ENCODE assay signal across 8 cellular contexts in the genomic region with DNA sequence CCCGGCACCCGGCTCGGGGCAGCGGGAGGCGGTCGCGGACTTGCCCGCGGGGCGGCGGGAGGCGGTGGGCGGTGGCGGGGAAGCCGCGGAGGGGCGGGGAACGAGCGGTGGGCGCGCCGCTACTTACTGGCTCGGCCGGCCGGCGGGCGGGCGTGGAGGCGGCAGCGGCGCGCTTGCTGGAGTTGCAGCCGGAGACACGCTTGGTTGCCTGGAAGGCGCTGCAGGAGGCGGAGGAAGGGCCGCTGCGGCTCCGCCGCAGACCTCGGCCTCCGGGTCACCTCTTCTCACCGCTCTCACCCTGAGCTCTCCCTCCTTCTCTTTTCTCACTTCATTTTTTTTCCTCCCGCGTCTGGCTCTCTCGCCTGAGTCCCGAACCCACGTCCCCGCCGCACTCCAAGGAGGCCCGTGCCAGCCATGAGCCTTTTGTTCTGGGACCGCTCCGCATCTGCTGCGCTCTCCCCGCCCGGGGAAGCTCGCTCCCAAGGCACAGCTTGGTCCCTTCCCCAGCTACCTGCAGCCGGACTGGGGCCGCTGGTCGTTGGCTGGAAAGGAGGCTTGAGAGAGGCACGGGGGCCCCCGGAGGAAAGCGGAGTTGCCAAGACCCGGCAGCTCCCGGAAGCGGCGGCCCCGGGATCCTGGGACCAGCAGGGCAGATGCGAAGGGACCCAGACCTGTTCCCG. TPM values are rescaled to one million over a fixed set of nuclear protein-coding genes. Genes with fewer than 3 reads are reported as not detected.
DNase-seq lines count a peak whose midpoint lies in the region; ATAC-seq and TF ChIP-seq lines count a peak whose summit lies in the region.

No MANE protein-coding gene starts in this region.

- no peaks in the 10 kb centered on the region for H3K9me3 ChIP-seq in right cardiac atrium (ENCODE audit: control insufficient read depth, low read length)
- H3K9me3 ChIP-seq in gastroesophageal sphincter = peaks cover 0 to 6% (median 0%) of the 10 kb centered on the region in 3 donors

- H3K36me3 ChIP-seq in gastroesophageal sphincter = no peaks in the 10 kb centered on the region

- H3K4me3 Mint-ChIP-seq in activated CD4-positive, alpha-beta T cell treated with anti-CD3 and anti-CD28 coated beads, Interleukin-2, amount 10 ng/mL, durations not matched to agents 7 days and 5 days = peak overlapping the region; percentile 55
- peak overlapping the region; percentile 47 for H3K4me3 Mint-ChIP-seq in T-helper 2 cell treated with Interferon-gamma antibody and Interleukin-4, amounts not matched to agents 5 μg/mL and 100 μg/mL, for 36 hours
- peak overlapping the region; percentile 88 for H3K4me3 Mint-ChIP-seq in stimulated activated naive B cell treated with anti-CD40 and anti-IgM and Interleukin-4, amounts not matched to agents 10 μg/mL and 1 μg/mL and 100 μg/mL, for 72 hours

- ATAC-seq in GM21515 (IDR thresholded peaks at IDR 0.05; ENCODE audit: unreplicated experiment) (peak; percentile 95), HG03575 (IDR thresholded peaks at IDR 0.05; ENCODE audit: extremely low read depth, insufficient number of reproducible peaks, low FRiP score, unreplicated experiment) (peak; percentile 55), right cardiac atrium (no peak), gastroesophageal sphincter (no peak)
- ATAC-seq in stimulated activated naive B cell treated with anti-CD40 and anti-IgM and Interleukin-4, amounts not matched to agents 10 μg/mL and 1 μg/mL and 100 μg/mL, for 72 hours (replicated peaks) = peak; percentile 78 to 85

- intact Hi-C loops in right cardiac atrium (cut with DNase I) = no loop called here

- H3K27me3 Mint-ChIP-seq in activated CD4-positive, alpha-beta T cell treated with anti-CD3 and anti-CD28 coated beads, Interleukin-2, amount 10 ng/mL, durations not matched to agents 7 days and 5 days = peaks cover 49% of the 10 kb centered on the region
- H3K27me3 Mint-ChIP-seq in T-helper 2 cell treated with Interferon-gamma antibody and Interleukin-4, amounts not matched to agents 5 μg/mL and 100 μg/mL, for 36 hours (ENCODE audit: low read depth) = peaks cover 48% of the 10 kb centered on the region
- peaks cover 44 to 49% of the 10 kb centered on the region in 2 donors for H3K27me3 Mint-ChIP-seq in stimulated activated naive B cell treated with anti-CD40 and anti-IgM and Interleukin-4, amounts not matched to agents 10 μg/mL and 1 μg/mL and 100 μg/mL, for 72 hours

- CTCF ChIA-PET in activated CD4-positive, alpha-beta T cell treated with anti-CD3 and anti-CD28 coated beads, Interleukin-2, amount 10 ng/mL, durations not matched to agents 7 days and 5 days (lab: Charles Lee) = no interaction called here

- H3K36me3 Mint-ChIP-seq in activated CD4-positive, alpha-beta T cell treated with anti-CD3 and anti-CD28 coated beads, Interleukin-2, amount 10 ng/mL, durations not matched to agents 7 days and 5 days (ENCODE audit: low read depth) = no peaks in the 10 kb centered on the region
- H3K36me3 Mint-ChIP-seq in T-helper 2 cell treated with Interferon-gamma antibody and Interleukin-4, amounts not matched to agents 5 μg/mL and 100 μg/mL, for 36 hours (ENCODE audit: low read depth) = no peaks in the 10 kb centered on the region
- peaks cover 2 to 3% of the 10 kb centered on the region in 2 donors for H3K36me3 Mint-ChIP-seq in stimulated activated naive B cell treated with anti-CD40 and anti-IgM and Interleukin-4, amounts not matched to agents 10 μg/mL and 1 μg/mL and 100 μg/mL, for 72 hours

- H3K27ac ChIP-seq in right cardiac atrium (ENCODE audit: low read length) = no peak overlapping the region
- no peak overlapping the region for H3K27ac ChIP-seq in gastroesophageal sphincter

- H3K4me1 ChIP-seq in right cardiac atrium (ENCODE audit: control insufficient read depth, insufficient read depth, low read length) = no peaks in the 10 kb centered on the region
- peaks cover 0 to 26% (median 0%) of the 10 kb centered on the region in 3 donors for H3K4me1 ChIP-seq in gastroesophageal sphincter

- TF ChIP-seq EP300 in gastroesophageal sphincter (IDR thresholded peaks at IDR 0.05) = no peak

- POLR2A ChIA-PET in activated CD4-positive, alpha-beta T cell treated with anti-CD3 and anti-CD28 coated beads, Interleukin-2, amount 10 ng/mL, durations not matched to agents 7 days and 5 days (lab: Charles Lee) = no interaction called here

- TF ChIP-seq CTCF in gastroesophageal sphincter (IDR thresholded peaks at IDR 0.05) = no peak

- no peak for DNase-seq in activated CD4-positive, alpha-beta T cell treated with anti-CD3 and anti-CD28 coated beads, Interleukin-2, amount 10 ng/mL, durations not matched to agents 7 days and 5 days
- DNase-seq in activated CD4-positive, alpha-beta T cell treated with anti-CD3 and anti-CD28 coated beads for 4 hours = no peak
- DNase-seq in T-helper 2 cell treated with Interferon-gamma antibody and Interleukin-4, amounts not matched to agents 5 μg/mL and 100 μg/mL, for 36 hours (ENCODE audit: low spot score) = no peak
- peak in 1 of 3 donors; percentile 48 for DNase-seq in right cardiac atrium
- DNase-seq in stimulated activated naive B cell treated with anti-CD40 and anti-IgM and Interleukin-4, amounts not matched to agents 10 μg/mL and 1 μg/mL and 100 μg/mL, for 72 hours = peak; percentile 17

- WGBS in right cardiac atrium = under 1% methylated on average over 70 of the region's 70 CpGs
- WGBS in gastroesophageal sphincter (ENCODE audit: low coverage in 1 of 2), 2 donors = 0 to 6% methylated on average over 2 to 7 of the region's 70 CpGs

- H3K27me3 ChIP-seq in right cardiac atrium (ENCODE audit: control insufficient read depth, insufficient read depth) (no peaks in the 10 kb centered on the region), gastroesophageal sphincter (peaks cover 94% of the 10 kb centered on the region)

- TF ChIP-seq POLR2A in gastroesophageal sphincter (IDR thresholded peaks at IDR 0.05) = no peak

- no peak overlapping the region for H3K27ac Mint-ChIP-seq in activated CD4-positive, alpha-beta T cell treated with anti-CD3 and anti-CD28 coated beads, Interleukin-2, amount 10 ng/mL, durations not matched to agents 7 days and 5 days
- no peak overlapping the region for H3K27ac Mint-ChIP-seq in T-helper 2 cell treated with Interferon-gamma antibody and Interleukin-4, amounts not matched to agents 5 μg/mL and 100 μg/mL, for 36 hours
- H3K27ac Mint-ChIP-seq in stimulated activated naive B cell treated with anti-CD40 and anti-IgM and Interleukin-4, amounts not matched to agents 10 μg/mL and 1 μg/mL and 100 μg/mL, for 72 hours = no peak overlapping the region

- no peaks in the 10 kb centered on the region for H3K9me3 Mint-ChIP-seq in activated CD4-positive, alpha-beta T cell treated with anti-CD3 and anti-CD28 coated beads, Interleukin-2, amount 10 ng/mL, durations not matched to agents 7 days and 5 days
- H3K9me3 Mint-ChIP-seq in T-helper 2 cell treated with Interferon-gamma antibody and Interleukin-4, amounts not matched to agents 5 μg/mL and 100 μg/mL, for 36 hours = no peaks in the 10 kb centered on the region
- H3K9me3 Mint-ChIP-seq in stimulated activated naive B cell treated with anti-CD40 and anti-IgM and Interleukin-4, amounts not matched to agents 10 μg/mL and 1 μg/mL and 100 μg/mL, for 72 hours = no peaks in the 10 kb centered on the region

- peaks cover 6% of the 10 kb centered on the region for H3K4me1 Mint-ChIP-seq in activated CD4-positive, alpha-beta T cell treated with anti-CD3 and anti-CD28 coated beads, Interleukin-2, amount 10 ng/mL, durations not matched to agents 7 days and 5 days
- H3K4me1 Mint-ChIP-seq in T-helper 2 cell treated with Interferon-gamma antibody and Interleukin-4, amounts not matched to agents 5 μg/mL and 100 μg/mL, for 36 hours (ENCODE audit: low read depth) = peaks cover 4% of the 10 kb centered on the region
- peaks cover 6 to 12% of the 10 kb centered on the region in 2 donors for H3K4me1 Mint-ChIP-seq in stimulated activated naive B cell treated with anti-CD40 and anti-IgM and Interleukin-4, amounts not matched to agents 10 μg/mL and 1 μg/mL and 100 μg/mL, for 72 hours

- H3K4me3 ChIP-seq in right cardiac atrium (ENCODE audit: low read length) (peak overlapping the region; percentile 63), gastroesophageal sphincter (peak overlapping the region in 1 of 2 donors; percentile 38)

RNA-seq across cellular contexts. Expression of a gene that starts 0.6 kb away (rescaled TPM):
- total RNA-seq in activated CD4-positive, alpha-beta T cell treated with anti-CD3 and anti-CD28 coated beads, Interleukin-2, amount 10 ng/mL, durations not matched to agents 7 days and 5 days = not detected
- not detected for total RNA-seq in right cardiac atrium
- polyA plus RNA-seq in right cardiac atrium = not detected
- under 1 TPM in 1 of 4 donors, not detected in 3; 0.40 TPM for total RNA-seq in gastroesophageal sphincter

Comparison
In these comparisons a context has a peak if more than half of its experiments do, and no peak if none do; other contexts are left out.
1. ATAC-seq: peak in GM21515 (single experiment), HG03575 (single experiment) and stimulated activated naive B cell treated with anti-CD40 and anti-IgM and Interleukin-4, amounts not matched to agents 10 μg/mL and 1 μg/mL and 100 μg/mL, for 72 hours (2 of 2); none in right cardiac atrium (0 of 2) and gastroesophageal sphincter (single experiment).
2. Peak in every context shown above with its lines, with median percentiles within 50 percentile points of each other: H3K4me3 Mint-ChIP-seq.